11 cellular contexts compared by ENCODE assay signal in the genomic region with DNA sequence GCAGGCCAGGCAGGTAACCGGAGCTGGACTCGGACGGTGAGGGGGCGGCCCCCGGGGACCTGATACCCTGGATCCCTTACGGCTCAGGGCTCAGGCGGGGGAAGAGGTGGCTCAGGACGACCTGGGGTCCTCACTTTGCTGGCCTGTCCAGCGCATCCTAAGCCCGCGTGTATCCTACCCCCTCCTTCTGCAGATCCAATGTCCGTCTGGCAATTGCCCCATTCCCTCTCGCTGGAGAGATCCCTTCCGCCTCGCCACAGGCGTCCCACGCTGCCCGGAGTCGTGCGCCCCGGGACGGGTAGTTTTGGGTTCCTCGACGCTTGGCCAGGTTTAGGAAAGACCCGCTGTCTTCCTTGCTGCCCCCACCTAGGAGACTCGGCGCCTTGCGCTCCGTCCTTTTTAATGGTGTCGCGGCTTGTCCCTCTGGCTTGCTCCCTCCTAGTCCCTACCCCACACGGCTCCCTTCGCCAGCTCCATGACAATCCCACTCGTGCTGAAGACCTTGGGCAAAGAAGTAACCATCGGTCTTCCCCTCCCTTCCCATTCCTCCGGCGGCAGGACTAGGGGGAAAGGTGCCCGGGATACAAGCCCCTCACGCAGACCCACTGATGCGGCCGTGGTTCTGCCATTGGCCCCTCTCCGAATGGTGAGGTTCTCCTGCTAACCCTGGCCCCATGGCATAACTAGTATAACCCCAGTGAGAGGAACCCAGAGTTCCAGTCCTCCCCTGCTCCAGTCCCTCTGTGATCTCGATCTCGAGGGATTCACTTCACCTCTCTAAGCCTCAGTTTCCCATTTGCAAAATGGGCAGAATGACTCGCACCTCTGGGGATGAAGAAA.
DNase-seq lines count a peak whose midpoint lies in the region; ATAC-seq and TF ChIP-seq lines count a peak whose summit lies in the region.
"Had no signal": no experiment of that assay in that cellular context is flagged by ENCODE, and none has a peak within 500 bp of the region (broad histone marks: within the 10 kb centered on the region; RNA-seq: fewer than 3 reads in every experiment).

No MANE protein-coding gene starts in this region.

- intact Hi-C loops in breast epithelium (cut with DNase I; ENCODE audit: low total_unique reads) (no loop called here), mammary epithelial cell (cut with micrococcal nuclease) (no loop called here)

- peaks cover 69% of the 10 kb centered on the region for H3K27me3 Mint-ChIP-seq in activated naive CD8-positive, alpha-beta T cell treated with anti-CD3 and anti-CD28 coated beads, Interleukin-2, amount 50 U/mL, for 24 hours

- peaks cover 2% of the 10 kb centered on the region for H3K36me3 Mint-ChIP-seq in activated naive CD8-positive, alpha-beta T cell treated with anti-CD3 and anti-CD28 coated beads, Interleukin-2, amount 50 U/mL, for 24 hours (ENCODE audit: low read depth)

- H4K8ac ChIP-seq in mesendoderm (ENCODE audit: low read depth, low read length), result no peak overlapping the region

- 24% methylated on average over 36 of the region's 45 CpGs for whole genome bisulfite sequencing in mammary epithelial cell (ENCODE audit: low coverage, missing lambda C conversion rate)
- WGBS in mesendoderm (ENCODE audit: extremely low coverage, insufficient coverage, low lambda C conversion rate), result no CpG with 5 or more reads among the region's 45 CpGs
- WGBS in suprapubic skin, result 5% methylated on average over 22 of the region's 45 CpGs
- WGBS in gastroesophageal sphincter (ENCODE audit: low coverage in 1 of 2), 2 donors, result 2 to 3% methylated on average over 12 to 13 of the region's 45 CpGs

- no peak overlapping the region for H4K5ac ChIP-seq in mesendoderm (ENCODE audit: low read length)

- no peak for TF ChIP-seq CTCF in breast epithelium (IDR thresholded peaks at IDR 0.05)
- no peak for TF ChIP-seq CTCF in mammary epithelial cell (conservative IDR thresholded peaks at IDR 0.05 in 1 of 2, IDR thresholded peaks at IDR 0.05 in 1 of 2; ENCODE audit: extremely low read depth in 1 of 2, insufficient read depth in 1 of 2, low read depth in 1 of 2, low read length in 2 of 2)
- no peak for TF ChIP-seq CTCF in suprapubic skin (IDR thresholded peaks at IDR 0.05)
- TF ChIP-seq CTCF in gastroesophageal sphincter (IDR thresholded peaks at IDR 0.05), result no peak

- H3K27ac ChIP-seq in breast epithelium, result no peak overlapping the region
- H3K27ac ChIP-seq in mammary epithelial cell (ENCODE audit: insufficient read depth, low read depth, low read length), result no peak overlapping the region
- H3K27ac ChIP-seq in mesendoderm (ENCODE audit: low read depth, low read length), result no peak overlapping the region
- no peak overlapping the region for H3K27ac ChIP-seq in suprapubic skin
- H3K27ac ChIP-seq in gastroesophageal sphincter, result no peak overlapping the region
- H3K27ac ChIP-seq: esophagus muscularis mucosa had no signal

- no TSS peak for BruUV-seq in mammary epithelial cell (replicated peaks; lab: Mats Ljungman, UMichigan)

- peak overlapping the region; percentile 80 for H3K23ac ChIP-seq in mesendoderm (ENCODE audit: low read length)

- H2BK15ac ChIP-seq in mesendoderm (replicated peaks; ENCODE audit: low read depth), result no peak overlapping the region

- peak overlapping the region; percentile 56 for H3K4me3 Mint-ChIP-seq in activated naive CD8-positive, alpha-beta T cell treated with anti-CD3 and anti-CD28 coated beads, Interleukin-2, amount 50 U/mL, for 24 hours

- no peaks in the 10 kb centered on the region for H3K79me1 ChIP-seq in mesendoderm (ENCODE audit: low read length)

- DNase-seq in breast epithelium (ENCODE audit: low spot score in 2 of 2), result no peak
- no peak for DNase-seq in mammary epithelial cell
- no peak for DNase-seq in activated naive CD8-positive, alpha-beta T cell treated with anti-CD3 and anti-CD28 coated beads, Interleukin-2, amount 50 U/mL, for 24 hours
- no peak for DNase-seq in mesendoderm
- peak in 1 of 2 donors; percentile 54 for DNase-seq in suprapubic skin (ENCODE audit: low spot score in 2 of 2)
- DNase-seq: mesenchymal stem cell, T1000 had no signal

- H3K79me2 ChIP-seq in mammary epithelial cell (ENCODE audit: insufficient read depth, low read length) (peaks cover 18% of the 10 kb centered on the region), mesendoderm (ENCODE audit: control insufficient read depth, insufficient read depth, low read length) (no peaks in the 10 kb centered on the region)

- no peak overlapping the region for H3K4ac ChIP-seq in mesendoderm (ENCODE audit: low read depth, low read length)

- dilution Hi-C loops in mammary epithelial cell (cut with HindIII; ENCODE audit: low sequenced_read_pairs), result no loop called here

- no peak for TF ChIP-seq POLR2A in breast epithelium (IDR thresholded peaks at IDR 0.05)
- TF ChIP-seq POLR2A in suprapubic skin (IDR thresholded peaks at IDR 0.05), result no peak
- TF ChIP-seq POLR2A in gastroesophageal sphincter (IDR thresholded peaks at IDR 0.05), result no peak

- H3K9me3 ChIP-seq in breast epithelium, result no peaks in the 10 kb centered on the region
- no peaks in the 10 kb centered on the region for H3K9me3 ChIP-seq in mammary epithelial cell (replicated peaks; ENCODE audit: insufficient read depth, low read length)
- H3K9me3 ChIP-seq in suprapubic skin, result no peaks in the 10 kb centered on the region
- peaks cover 0 to 5% (median 0%) of the 10 kb centered on the region in 3 donors for H3K9me3 ChIP-seq in gastroesophageal sphincter

- H3K27ac Mint-ChIP-seq in activated naive CD8-positive, alpha-beta T cell treated with anti-CD3 and anti-CD28 coated beads, Interleukin-2, amount 50 U/mL, for 24 hours, result no peak overlapping the region

- no peaks in the 10 kb centered on the region for H3K9me3 Mint-ChIP-seq in activated naive CD8-positive, alpha-beta T cell treated with anti-CD3 and anti-CD28 coated beads, Interleukin-2, amount 50 U/mL, for 24 hours

- no peak overlapping the region for H2BK5ac ChIP-seq in mesendoderm (ENCODE audit: low read length)

- peaks cover 3 to 16% of the 10 kb centered on the region in 2 donors for H3K4me1 ChIP-seq in breast epithelium
- peaks cover 13% of the 10 kb centered on the region for H3K4me1 ChIP-seq in mammary epithelial cell (ENCODE audit: insufficient read depth, low read length)
- no peaks in the 10 kb centered on the region for H3K4me1 ChIP-seq in mesendoderm (ENCODE audit: control insufficient read depth, low read depth, low read length)
- H3K4me1 ChIP-seq in suprapubic skin, result peaks cover 76% of the 10 kb centered on the region
- H3K4me1 ChIP-seq in gastroesophageal sphincter, result peaks cover 4 to 81% (median 60%) of the 10 kb centered on the region in 3 donors

- no peak overlapping the region for H2BK120ac ChIP-seq in mesendoderm (ENCODE audit: low read depth, low read length)

- in situ Hi-C loops in mammary epithelial cell (cut with MboI; ENCODE audit: low sequenced_read_pairs in 2 of 2), result no loop called here

- no peak for TF ChIP-seq EP300 in suprapubic skin (IDR thresholded peaks at IDR 0.05)
- no peak for TF ChIP-seq EP300 in gastroesophageal sphincter (IDR thresholded peaks at IDR 0.05)

- CTCF ChIA-PET in mammary epithelial cell (lab: Charles Lee; ENCODE audit: low non-redundant PET), result no interaction called here

- peaks cover 43% of the 10 kb centered on the region for H3K4me1 Mint-ChIP-seq in activated naive CD8-positive, alpha-beta T cell treated with anti-CD3 and anti-CD28 coated beads, Interleukin-2, amount 50 U/mL, for 24 hours

- peaks cover 14 to 95% of the 10 kb centered on the region in 2 donors for H3K27me3 ChIP-seq in breast epithelium
- peaks cover 41% of the 10 kb centered on the region for H3K27me3 ChIP-seq in mammary epithelial cell (ENCODE audit: insufficient read depth, low read length)
- H3K27me3 ChIP-seq in mesendoderm (ENCODE audit: insufficient read depth, low read length, poor library complexity), result peaks cover 75% of the 10 kb centered on the region
- H3K27me3 ChIP-seq in suprapubic skin, result peaks cover 100% of the 10 kb centered on the region
- H3K27me3 ChIP-seq in gastroesophageal sphincter, result peaks cover 100% of the 10 kb centered on the region

- H3K4me2 ChIP-seq in mammary epithelial cell (ENCODE audit: insufficient read depth, low read depth, low read length) (no peak overlapping the region), mesendoderm (ENCODE audit: low read length) (no peak overlapping the region)

- ATAC-seq in activated naive CD8-positive, alpha-beta T cell treated with anti-CD3 and anti-CD28 coated beads, Interleukin-2, amount 50 U/mL, for 24 hours, result no peak
- no peak for ATAC-seq in GM21423 (IDR thresholded peaks at IDR 0.05; ENCODE audit: unreplicated experiment)
- ATAC-seq in GM18907 (IDR thresholded peaks at IDR 0.05; ENCODE audit: unreplicated experiment), result no peak
- no peak for ATAC-seq in gastroesophageal sphincter

- peak overlapping the region; percentile 25 for H3K56ac ChIP-seq in mesendoderm (ENCODE audit: low read length)

- H3K9ac ChIP-seq in mammary epithelial cell (ENCODE audit: insufficient read depth, low read length) (no peak overlapping the region), mesendoderm (ENCODE audit: low read length) (no peak overlapping the region)

- no peaks in the 10 kb centered on the region for H3K36me3 ChIP-seq in breast epithelium
- no peaks in the 10 kb centered on the region for H3K36me3 ChIP-seq in mammary epithelial cell (ENCODE audit: insufficient read depth, low read length)
- H3K36me3 ChIP-seq in mesendoderm (ENCODE audit: control insufficient read depth, insufficient read depth, low read length), result no peaks in the 10 kb centered on the region
- H3K36me3 ChIP-seq in suprapubic skin, result no peaks in the 10 kb centered on the region
- no peaks in the 10 kb centered on the region for H3K36me3 ChIP-seq in gastroesophageal sphincter
- H3K36me3 ChIP-seq: esophagus muscularis mucosa had no signal

- no peak overlapping the region for H2AFZ ChIP-seq in mammary epithelial cell (ENCODE audit: low read depth, low read length)

- H4K20me1 ChIP-seq in mammary epithelial cell (ENCODE audit: insufficient read depth, low read length), result no peaks in the 10 kb centered on the region

- no peak overlapping the region for H2AK5ac ChIP-seq in mesendoderm (ENCODE audit: low read length)

- H3K4me3 ChIP-seq in breast epithelium (peak overlapping the region in 2 of 3 donors; percentile 71 to 73), mammary epithelial cell (replicated peaks in 1 of 3; ENCODE audit: insufficient read depth in 1 of 3, low read depth in 2 of 3, low read length in 3 of 3) (no peak overlapping the region), mesendoderm (ENCODE audit: low read length) (no peak overlapping the region), suprapubic skin (peak overlapping the region; percentile 72), gastroesophageal sphincter (no peak overlapping the region)

- no peak overlapping the region for H3K18ac ChIP-seq in mesendoderm (ENCODE audit: low read length)

Comparison
In these comparisons a context has a peak if more than half of its experiments do, and no peak if none do; other contexts are left out.
1. H3K4me3 ChIP-seq: peak in breast epithelium (2 of 3) and suprapubic skin (single experiment); none in mammary epithelial cell (0 of 3), mesendoderm (single experiment) and gastroesophageal sphincter (0 of 2).